8 cellular contexts compared by ENCODE assay signal in genomic region chr19:14200147-14200841, GRCh38. TPM values are rescaled to one million over a fixed set of nuclear protein-coding genes. Genes with fewer than 3 reads are reported as not detected.
DNase-seq lines count a peak whose midpoint lies in the region; ATAC-seq, FAIRE-seq and TF ChIP-seq lines count a peak whose summit lies in the region.
"Not testable (repeated sequence)": the region's sequence is repeated elsewhere in the genome, so short reads cannot be mapped to it uniquely, and the experiment has no call there.

No MANE protein-coding gene starts in this region.

- CTCF ChIA-PET in activated CD8-positive, alpha-beta T cell treated with anti-CD3 and anti-CD28 coated beads for 36 hours (lab: Charles Lee), result interaction anchor here (0.7 to 7.5 kb wide), 8 partner anchors 60 to 180 kb away, joined by 3 to 89 read pairs (median 4); no protein-coding TSS in a partner anchor
- CTCF ChIA-PET in MCF 10A (lab: Yijun Ruan, JAX), result interaction anchor here (0.5 to 2.1 kb wide), 10 partner anchors 9 to 492 kb away, joined by 3 to 15 read pairs (median 4); no protein-coding TSS in a partner anchor

- not testable (repeated sequence) for H3K9me3 ChIP-seq in left ventricle myocardium inferior (replicated peaks)

- H3K4me1 ChIP-seq in left ventricle myocardium inferior, result peaks cover 12% of the 10 kb centered on the region

- H3K27ac ChIP-seq in left ventricle myocardium inferior (replicated peaks), result not testable (repeated sequence)

- POLR2A ChIA-PET in activated CD8-positive, alpha-beta T cell treated with anti-CD3 and anti-CD28 coated beads for 36 hours (lab: Charles Lee), result interaction anchor here (0.9 kb wide), 1 partner anchor 212 kb away, joined by 3 read pairs; no protein-coding TSS in a partner anchor
- POLR2A ChIA-PET in MCF 10A (lab: Yijun Ruan, JAX), result interaction anchor here (0.6 to 1.2 kb wide), 2 partner anchors 59 to 148 kb away, joined by 4 to 7 read pairs; no protein-coding TSS in a partner anchor

- not testable (repeated sequence) for FAIRE-seq in D721Med (lab: Jason Lieb, UNC)

- not testable (repeated sequence) for H3K4me3 ChIP-seq in left ventricle myocardium inferior

- ATAC-seq in activated CD8-positive, alpha-beta T cell treated with anti-CD3 and anti-CD28 coated beads for 36 hours, result peak; percentile 74
- peak; percentile 71 for ATAC-seq in stimulated activated naive CD8-positive, alpha-beta T cell treated with anti-CD3 and anti-CD28 coated beads, Interleukin-15, Interleukin-2, amounts not matched to agents 100 U/mL and 50 U/mL, for 24 hours

- TF ChIP-seq CTCF in D721Med (IDR thresholded peaks at IDR 0.05; ENCODE audit: insufficient read depth, missing control alignments) (peak; percentile 38), MCF 10A (IDR thresholded peaks at IDR 0.05; ENCODE audit: unreplicated experiment) (peak; percentile 61), left ventricle myocardium inferior (IDR thresholded peaks at IDR 0.05; ENCODE audit: borderline replicate concordance) (peak; percentile 63)
- TF ChIP-seq CTCF in activated CD8-positive, alpha-beta T cell treated with anti-CD3 and anti-CD28 coated beads for 36 hours (IDR thresholded peaks at IDR 0.05), result peak; percentile 76

- intact Hi-C loops in activated CD8-positive, alpha-beta T cell treated with anti-CD3 and anti-CD28 coated beads for 36 hours (cut with micrococcal nuclease); MCF 10A (cut with micrococcal nuclease); left ventricle myocardium inferior (cut with micrococcal nuclease): not testable (repeated sequence)

- not testable (repeated sequence) for DNase-seq in D721Med (ENCODE audit: insufficient read length, low spot score); left ventricle myocardium inferior
- DNase-seq in HUDEP-2 (lab: John Stamatoyannopoulos, UW; ENCODE audit: unreplicated experiment in 76 of 76) (peak in 48 of 76 experiments; percentile 12 to 67 (median 33)), RKO (ENCODE audit: low spot score) (peak; percentile 28), MCF 10A (ENCODE audit: unreplicated experiment) (peak; percentile 35), occipital lobe (lab: John Stamatoyannopoulos, UW) (peak; percentile 41)
- peak; percentile 69 for DNase-seq in activated CD8-positive, alpha-beta T cell treated with anti-CD3 and anti-CD28 coated beads for 36 hours
- peak; percentile 61 for DNase-seq in stimulated activated naive CD8-positive, alpha-beta T cell treated with anti-CD3 and anti-CD28 coated beads, Interleukin-15, Interleukin-2, amounts not matched to agents 100 U/mL and 50 U/mL, for 24 hours

- not testable (repeated sequence) for H3K4me3 Mint-ChIP-seq in activated CD8-positive, alpha-beta T cell treated with anti-CD3 and anti-CD28 coated beads for 36 hours; MCF 10A (ENCODE audit: unreplicated experiment)

- H3K27me3 ChIP-seq in left ventricle myocardium inferior (ENCODE audit: low read depth), result not testable (repeated sequence)

- not testable (repeated sequence) for H3K27me3 Mint-ChIP-seq in activated CD8-positive, alpha-beta T cell treated with anti-CD3 and anti-CD28 coated beads for 36 hours; MCF 10A (ENCODE audit: insufficient read depth, unreplicated experiment)

- not testable (repeated sequence) for H3K27ac Mint-ChIP-seq in activated CD8-positive, alpha-beta T cell treated with anti-CD3 and anti-CD28 coated beads for 36 hours; MCF 10A (ENCODE audit: low read depth, unreplicated experiment)

- H3K4me1 Mint-ChIP-seq in activated CD8-positive, alpha-beta T cell treated with anti-CD3 and anti-CD28 coated beads for 36 hours (ENCODE audit: low read depth), result peaks cover 33% of the 10 kb centered on the region
- H3K4me1 Mint-ChIP-seq in MCF 10A (ENCODE audit: insufficient read depth, unreplicated experiment), result peaks cover 22% of the 10 kb centered on the region

- H3K36me3 ChIP-seq in left ventricle myocardium inferior, result not testable (repeated sequence)

- not testable (repeated sequence) for H3K9me3 Mint-ChIP-seq in activated CD8-positive, alpha-beta T cell treated with anti-CD3 and anti-CD28 coated beads for 36 hours; MCF 10A (ENCODE audit: unreplicated experiment)

- H3K36me3 Mint-ChIP-seq in activated CD8-positive, alpha-beta T cell treated with anti-CD3 and anti-CD28 coated beads for 36 hours (ENCODE audit: low read depth); MCF 10A (ENCODE audit: insufficient read depth, unreplicated experiment): not testable (repeated sequence)

- BruUV-seq in MCF 10A (replicated peaks; lab: Mats Ljungman, UMichigan), result not testable (repeated sequence)

RNA-seq across cellular contexts. Expression of gene ADGRL1, which starts 5.7 kb away (rescaled TPM):
- 10 to 100 TPM; 11.8 to 14.5 TPM for total RNA-seq in activated CD8-positive, alpha-beta T cell treated with anti-CD3 and anti-CD28 coated beads for 36 hours
- total RNA-seq in MCF 10A (2022) (13.0 and 15.9 TPM in 2 replicates), left ventricle myocardium inferior (16.1 TPM), occipital lobe (47.9 TPM)
